ENCODE assay signal across 27 cellular contexts in the genomic region with DNA sequence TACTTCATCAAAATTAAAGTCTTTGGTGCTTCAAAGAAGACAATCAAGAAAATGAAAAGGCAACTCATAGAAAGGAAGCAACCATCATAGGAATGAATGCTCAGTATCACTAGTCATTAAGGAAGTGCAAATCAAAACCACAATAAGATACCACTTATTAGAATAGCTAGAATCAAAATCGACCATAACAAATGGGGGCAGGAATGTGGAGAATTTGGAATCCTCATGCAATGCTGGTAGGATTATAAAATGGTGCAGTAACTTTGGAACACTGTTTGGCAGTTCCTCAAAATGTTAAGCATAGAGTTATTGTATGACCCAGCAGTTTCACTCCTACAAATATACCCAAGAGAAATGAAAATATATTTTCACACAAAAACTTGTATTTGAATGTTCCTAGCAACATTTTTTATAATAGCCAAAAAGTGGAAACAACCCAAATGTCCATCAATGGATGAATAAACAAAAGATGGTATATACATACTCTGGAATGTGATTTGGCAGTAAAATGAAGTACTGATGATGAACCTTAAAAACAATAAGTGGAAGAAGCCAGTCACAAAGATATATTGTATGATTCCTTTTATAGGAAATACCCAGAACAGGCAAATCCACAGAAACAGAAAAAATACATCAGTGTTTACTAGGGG.
"Had no signal": no experiment of that assay in that cellular context is flagged by ENCODE, and none has a peak within 500 bp of the region (broad histone marks: within the 10 kb centered on the region; RNA-seq: fewer than 3 reads in every experiment).

No MANE protein-coding gene starts in this region.

- H3K9me3 Mint-ChIP-seq: activated B cell treated with CpG ODN at 0.5 μM for 24 hours; activated CD4-positive, alpha-beta memory T cell treated with anti-CD3 and anti-CD28 coated beads, Interleukin-2, amount 10 ng/mL, durations not matched to agents 7 days and 5 days; activated naive CD4-positive, alpha-beta T cell treated with anti-CD3 and anti-CD28 coated beads for 36 hours; activated T-helper 17 cell treated with anti-CD3 and anti-CD28 coated beads, Interleukin-2, amount 50 U/mL, for 72 hours; T-helper 1 cell treated with Interleukin-12 subunit alpha and Interleukin-12 subunit beta and Interleukin-4 antibody, amounts not matched to agents 30 μg/mL and 1 μg/mL, for 36 hours had no signal

- H3K36me3 ChIP-seq: breast epithelium, Peyer's patch had no signal

- H3K27me3 ChIP-seq: breast epithelium, Peyer's patch had no signal

- H3K4me1 Mint-ChIP-seq: activated B cell treated with CpG ODN at 0.5 μM for 24 hours; activated CD4-positive, alpha-beta memory T cell treated with anti-CD3 and anti-CD28 coated beads, Interleukin-2, amount 10 ng/mL, durations not matched to agents 7 days and 5 days; activated CD4-positive, alpha-beta T cell treated with anti-CD3 and anti-CD28 coated beads for 36 hours; activated T-helper 17 cell treated with anti-CD3 and anti-CD28 coated beads, Interleukin-2, amount 50 U/mL, for 72 hours had no signal

- H3K27ac ChIP-seq: breast epithelium, Peyer's patch had no signal

- H3K4me1 ChIP-seq: breast epithelium, Peyer's patch had no signal

- H3K27ac Mint-ChIP-seq: activated B cell treated with CpG ODN at 0.5 μM for 24 hours; activated CD4-positive, alpha-beta memory T cell treated with anti-CD3 and anti-CD28 coated beads, Interleukin-2, amount 10 ng/mL, durations not matched to agents 7 days and 5 days; activated CD4-positive, alpha-beta T cell treated with anti-CD3 and anti-CD28 coated beads for 36 hours; activated naive CD4-positive, alpha-beta T cell treated with anti-CD3 and anti-CD28 coated beads for 36 hours; activated naive CD8-positive, alpha-beta T cell; activated T-helper 17 cell treated with anti-CD3 and anti-CD28 coated beads, Interleukin-2, amount 50 U/mL, for 72 hours; T-helper 1 cell treated with Interleukin-12 subunit alpha and Interleukin-12 subunit beta and Interleukin-4 antibody, amounts not matched to agents 30 μg/mL and 1 μg/mL, for 36 hours had no signal

- ATAC-seq: activated CD4-positive, alpha-beta T cell treated with anti-CD3 and anti-CD28 coated beads for 36 hours; activated T-helper 17 cell treated with anti-CD3 and anti-CD28 coated beads, Interleukin-2, amount 50 U/mL, for 72 hours had no signal

- DNase-seq: activated B cell treated with CpG ODN at 0.5 μM for 24 hours; activated CD4-positive, alpha-beta memory T cell treated with anti-CD3 and anti-CD28 coated beads, Interleukin-2, amount 10 ng/mL, durations not matched to agents 7 days and 5 days; activated CD4-positive, alpha-beta T cell treated with anti-CD3 and anti-CD28 coated beads for 36 hours; activated CD4-positive, alpha-beta T cell treated with anti-CD3 and anti-CD28 coated beads, Interleukin-2, amount 50 U/mL, for 1 hour; activated gamma-delta T cell; activated naive CD4-positive, alpha-beta T cell treated with anti-CD3 and anti-CD28 coated beads for 36 hours; activated T-cell treated with anti-CD3 and anti-CD28 coated beads for 4 hours; activated T-cell treated with anti-CD3 and anti-CD28 coated beads, Interleukin-2, amount 50 U/mL, for 48 hours; amygdala; caudate nucleus; IMR-90; KG1; NCI-H1092; NCI-H1417; NCI-H1694; NCI-H2029; NCI-H2107; NCI-H345; NCI-H510A; NCI-H526 treated with DMSO at 0.1 percent for 48 hours; NCI-H82; Peyer's patch; SHP77 had no signal

- H3K4me3 Mint-ChIP-seq: activated B cell treated with CpG ODN at 0.5 μM for 24 hours; activated CD4-positive, alpha-beta memory T cell treated with anti-CD3 and anti-CD28 coated beads, Interleukin-2, amount 10 ng/mL, durations not matched to agents 7 days and 5 days; activated CD4-positive, alpha-beta T cell treated with anti-CD3 and anti-CD28 coated beads for 36 hours; activated naive CD4-positive, alpha-beta T cell treated with anti-CD3 and anti-CD28 coated beads for 36 hours; activated naive CD8-positive, alpha-beta T cell; activated T-helper 17 cell treated with anti-CD3 and anti-CD28 coated beads, Interleukin-2, amount 50 U/mL, for 72 hours; T-helper 1 cell treated with Interleukin-12 subunit alpha and Interleukin-12 subunit beta and Interleukin-4 antibody, amounts not matched to agents 30 μg/mL and 1 μg/mL, for 36 hours had no signal

- H3K9me3 ChIP-seq: Peyer's patch had no signal

- H3K4me3 ChIP-seq: breast epithelium, Peyer's patch had no signal
